In genomic region chr13:98576215-98576945, GRCh38 we compare ENCODE assay signal across 2 cellular contexts.
A peak's percentile ranks its signal among the peaks of the same experiment; 100 is the strongest.
TF ChIP-seq lines count a peak whose summit lies in the region.

No MANE protein-coding gene starts in this region.

TF ChIP-seq in IMR-90, 13 proteins besides CTCF, POLR2A, EP300 and RAD21:
- TF ChIP-seq FOS (IDR thresholded peaks at IDR 0.05; ENCODE audit: low read depth, low read length) (no peak), USF2 (IDR thresholded peaks at IDR 0.05; ENCODE audit: low read depth, low read length) (no peak), MAZ (IDR thresholded peaks at IDR 0.05; ENCODE audit: borderline replicate concordance, low read depth, low read length) (peak; percentile 12; the same call in 1 of the 2 replicates), NFE2L2 (IDR thresholded peaks at IDR 0.05; ENCODE audit: low read depth, low read length) (no peak)

TF ChIP-seq in endothelial cell of umbilical vein, 7 proteins besides CTCF, POLR2A, EP300 and RAD21:
- TF ChIP-seq MYC (IDR thresholded peaks at IDR 0.05; ENCODE audit: low read depth, low read length): no peak
